ENCODE assay signal across 9 cellular contexts in genomic region chr7:130893441-130893894, GRCh38.
A peak's percentile ranks its signal among the peaks of the same experiment; 100 is the strongest.
DNase-seq lines count a peak whose midpoint lies in the region; ATAC-seq lines count a peak whose summit lies in the region.
"Had no signal": no experiment of that assay in that cellular context is flagged by ENCODE, and none has a peak within 500 bp of the region (broad histone marks: within the 10 kb centered on the region; RNA-seq: fewer than 3 reads in every experiment).

No MANE protein-coding gene starts in this region.

- POLR2A ChIA-PET in activated CD4-positive, alpha-beta T cell treated with anti-CD3 and anti-CD28 coated beads for 36 hours (lab: Charles Lee) = interaction anchor here (0.5 to 3.1 kb wide), 18 partner anchors 11 to 175 kb away, joined by 3 to 35 read pairs (median 5); no protein-coding TSS in a partner anchor

- peak; percentile 35 for ATAC-seq in activated CD4-positive, alpha-beta T cell treated with anti-CD3 and anti-CD28 coated beads for 36 hours
- ATAC-seq in GM19452 (IDR thresholded peaks at IDR 0.05; ENCODE audit: unreplicated experiment) = no peak

- peak overlapping the region; percentile 79 for H3K27ac ChIP-seq in temporal lobe (ENCODE audit: low read depth, low read length)

- H3K27ac Mint-ChIP-seq in activated CD4-positive, alpha-beta T cell treated with anti-CD3 and anti-CD28 coated beads for 36 hours = peak overlapping the region; percentile 88

- peaks cover 84% of the 10 kb centered on the region for H3K36me3 Mint-ChIP-seq in activated CD4-positive, alpha-beta T cell treated with anti-CD3 and anti-CD28 coated beads for 36 hours (ENCODE audit: low read depth)

- peaks cover 83% of the 10 kb centered on the region for H3K4me1 Mint-ChIP-seq in activated CD4-positive, alpha-beta T cell treated with anti-CD3 and anti-CD28 coated beads for 36 hours

- no peak overlapping the region for H3K4me3 Mint-ChIP-seq in activated CD4-positive, alpha-beta T cell treated with anti-CD3 and anti-CD28 coated beads for 36 hours

- CTCF ChIA-PET in activated CD4-positive, alpha-beta T cell treated with anti-CD3 and anti-CD28 coated beads for 36 hours (lab: Charles Lee) = interaction anchor here (0.6 to 5.8 kb wide), 10 partner anchors 10 to 307 kb away, joined by 3 to 96 read pairs (median 4); no protein-coding TSS in a partner anchor

- H3K9me3 Mint-ChIP-seq in activated CD4-positive, alpha-beta T cell treated with anti-CD3 and anti-CD28 coated beads for 36 hours (ENCODE audit: low read depth) = no peaks in the 10 kb centered on the region

- no peaks in the 10 kb centered on the region for H3K27me3 Mint-ChIP-seq in activated CD4-positive, alpha-beta T cell treated with anti-CD3 and anti-CD28 coated beads for 36 hours

- DNase-seq in activated CD4-positive, alpha-beta T cell treated with anti-CD3 and anti-CD28 coated beads for 36 hours = peak; percentile 31
- no peak for DNase-seq in activated CD4-positive, alpha-beta T cell treated with anti-CD3 and anti-CD28 coated beads, Interleukin-2, amount 50 U/mL, for 4 hours
- peak; percentile 73 for DNase-seq in astrocyte of the hippocampus (ENCODE audit: low read depth, low spot score)
- peak; percentile 96 for DNase-seq in kidney glomerular epithelial cell (lab: John Stamatoyannopoulos, UW)
- no peak for DNase-seq in inferior parietal cortex (ENCODE audit: extremely low spot score)
- DNase-seq in stimulated activated naive CD4-positive, alpha-beta T cell treated with Interleukin-2 at 50 U/mL for 16 hours (lab: John Stamatoyannopoulos, UW) = no peak
- DNase-seq: activated CD4-positive, alpha-beta T cell treated with anti-CD3 and anti-CD28 coated beads, Interleukin-2, amount 50 U/mL, for 1 hour had no signal

- intact Hi-C loops in activated CD4-positive, alpha-beta T cell treated with anti-CD3 and anti-CD28 coated beads for 36 hours (cut with DNase I, micrococcal nuclease) = loop anchor here (1.0 to 10.0 kb wide), 3 partner anchors 20 to 138 kb away; no protein-coding TSS in a partner anchor

Comparison
In these comparisons a context has a peak if more than half of its experiments do, and no peak if none do; other contexts are left out.
1. DNase-seq: peak in activated CD4-positive, alpha-beta T cell treated with anti-CD3 and anti-CD28 coated beads for 36 hours (single experiment), astrocyte of the hippocampus (single experiment) and kidney glomerular epithelial cell (single experiment); none in activated CD4-positive, alpha-beta T cell treated with anti-CD3 and anti-CD28 coated beads, Interleukin-2, amount 50 U/mL, for 4 hours (0 of 2), inferior parietal cortex (single experiment) and stimulated activated naive CD4-positive, alpha-beta T cell treated with Interleukin-2 at 50 U/mL for 16 hours (single experiment).